1 cellular context compared by ENCODE assay signal in genomic region chr1:196717868-196718267, GRCh38.
TF ChIP-seq lines count a peak whose summit lies in the region.

No MANE protein-coding gene starts in this region.

TF ChIP-seq in HepG2, 621 proteins besides CTCF, POLR2A, EP300 and RAD21 (continued from another document):
- TF ChIP-seq SKIL (CRISPR knock-in tag; IDR thresholded peaks at IDR 0.05; ENCODE audit: borderline replicate concordance) (no peak), MXI1 (IDR thresholded peaks at IDR 0.05; ENCODE audit: borderline replicate concordance, low read depth, low read length) (no peak), ZNF230 (CRISPR knock-in tag; IDR thresholded peaks at IDR 0.05) (no peak), CCDC6 (CRISPR knock-in tag; IDR thresholded peaks at IDR 0.05) (no peak), KIAA2018 (CRISPR knock-in tag; IDR thresholded peaks at IDR 0.05; ENCODE audit: borderline replicate concordance) (no peak), TFDP1 (CRISPR knock-in tag; IDR thresholded peaks at IDR 0.05; ENCODE audit: borderline replicate concordance) (no peak), ZNF414 (CRISPR knock-in tag; IDR thresholded peaks at IDR 0.05) (no peak), RXRA (CRISPR knock-in tag; IDR thresholded peaks at IDR 0.05) (no peak), KLF16 (CRISPR knock-in tag; IDR thresholded peaks at IDR 0.05) (no peak), ZNF468 (CRISPR knock-in tag; IDR thresholded peaks at IDR 0.05) (no peak), RORA (CRISPR knock-in tag; IDR thresholded peaks at IDR 0.05) (no peak), PAWR (CRISPR knock-in tag; IDR thresholded peaks at IDR 0.05; ENCODE audit: borderline replicate concordance) (no peak), SOX5 (CRISPR knock-in tag; IDR thresholded peaks at IDR 0.05; ENCODE audit: borderline replicate concordance) (no peak), TAF15 (IDR thresholded peaks at IDR 0.05; ENCODE audit: low read depth, low read length, poor library complexity, severe bottlenecking) (no peak)
